ENCODE assay signal across 17 cellular contexts in the genomic region with DNA sequence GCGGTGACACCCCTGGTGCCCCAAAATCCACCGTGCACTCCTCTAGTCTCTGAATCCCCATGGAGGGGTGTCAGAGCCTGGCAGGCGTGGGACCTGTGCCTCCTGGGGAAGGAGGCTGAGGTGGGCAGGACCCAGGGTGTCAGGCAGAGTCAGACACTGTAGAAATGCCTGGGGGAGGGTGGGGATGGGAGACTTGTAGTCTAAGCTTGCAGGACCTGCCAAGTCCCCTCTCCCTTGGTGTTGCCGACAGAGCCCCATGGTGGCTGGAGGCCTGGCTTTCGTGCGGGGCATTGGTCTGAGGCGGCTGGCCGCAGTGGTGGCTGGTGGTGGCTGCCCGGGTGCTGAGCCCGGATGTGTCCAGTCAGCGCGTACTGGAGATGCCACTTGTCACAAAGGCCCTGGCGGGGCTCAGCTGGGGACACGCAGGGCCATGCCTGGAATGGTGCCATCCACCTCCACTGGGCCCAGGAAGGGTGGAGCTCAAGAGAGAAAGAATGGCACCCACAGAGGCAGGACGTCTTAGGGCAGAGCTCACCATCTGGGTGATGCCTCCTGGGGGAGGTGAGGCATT.
DNase-seq lines count a peak whose midpoint lies in the region; ATAC-seq, FAIRE-seq and TF ChIP-seq lines count a peak whose summit lies in the region.
"Had no signal": no experiment of that assay in that cellular context is flagged by ENCODE, and none has a peak within 500 bp of the region (broad histone marks: within the 10 kb centered on the region; RNA-seq: fewer than 3 reads in every experiment).

No MANE protein-coding gene starts in this region.

- no peak overlapping the region for H3K4me3 Mint-ChIP-seq in activated T-cell treated with anti-CD3 and anti-CD28 coated beads, Interleukin-2, amount 50 U/mL, for 4 hours
- H3K4me3 Mint-ChIP-seq: B cell; CD4-positive, alpha-beta T cell; HFFc6 had no signal

- no TSS peak for BruUV-seq in HepG2 (replicated peaks; lab: Mats Ljungman, UMichigan)

- no peak for TF ChIP-seq POLR2A in HepG2 (IDR thresholded peaks at IDR 0.05; ENCODE audit: insufficient read depth in 1 of 2, low read depth in 2 of 2, low read length in 2 of 2)
- no peak for TF ChIP-seq POLR2A in sigmoid colon (IDR thresholded peaks at IDR 0.05)
- TF ChIP-seq POLR2A in gastroesophageal sphincter (IDR thresholded peaks at IDR 0.05) = no peak

- no peak for TF ChIP-seq EP300 in HepG2 (IDR thresholded peaks at IDR 0.05; ENCODE audit: low read depth in 2 of 2, low read length in 2 of 2)
- no peak for TF ChIP-seq EP300 in HepG2 (CRISPR knock-in tag; IDR thresholded peaks at IDR 0.05; ENCODE audit: borderline replicate concordance)
- no peak for TF ChIP-seq EP300 in sigmoid colon (IDR thresholded peaks at IDR 0.05)
- TF ChIP-seq EP300 in gastroesophageal sphincter (IDR thresholded peaks at IDR 0.05) = no peak

- H4K20me1 ChIP-seq in HepG2 (ENCODE audit: insufficient read depth, low read length) = no peaks in the 10 kb centered on the region

- H3K4me3 ChIP-seq in HepG2 (replicated peaks in 1 of 3; ENCODE audit: insufficient read depth in 1 of 3, low read depth in 2 of 3, low read length in 3 of 3) (no peak overlapping the region; a peak in 1 of 6 replicates), sigmoid colon (no peak overlapping the region), upper lobe of right lung (no peak overlapping the region), gastroesophageal sphincter (no peak overlapping the region)
- H3K4me3 ChIP-seq: GM12878 had no signal

- no peak for FAIRE-seq in HepG2 (lab: Jason Lieb, UNC)
- FAIRE-seq: A204.1, GM12878, GM18507, HTR-8/SVneo had no signal

- H3K4me1 ChIP-seq in HepG2 (ENCODE audit: insufficient read depth, low read length) (peaks cover 36% of the 10 kb centered on the region), sigmoid colon (no peaks in the 10 kb centered on the region), upper lobe of right lung (no peaks in the 10 kb centered on the region), gastroesophageal sphincter (no peaks in the 10 kb centered on the region)

- H3K36me3 Mint-ChIP-seq in activated T-cell treated with anti-CD3 and anti-CD28 coated beads, Interleukin-2, amount 50 U/mL, for 4 hours (ENCODE audit: insufficient read depth) = no peaks in the 10 kb centered on the region

- H3K4me2 ChIP-seq in HepG2 (ENCODE audit: low read depth, low read length) = peak overlapping the region; percentile 63; the same call in 1 of the 2 replicates

- WGBS in HepG2 (ENCODE audit: low lambda C conversion rate) = 43% methylated on average over 1 of the region's 15 CpGs
- 88 to 92% methylated on average over 15 of the region's 15 CpGs for WGBS in sigmoid colon, 2 donors
- 60% methylated on average over 1 of the region's 15 CpGs; no CpG with 5 or more reads in 1 of the 2 donors for WGBS in gastroesophageal sphincter (ENCODE audit: low coverage in 1 of 2), 2 donors

- in situ Hi-C loops in HepG2 (cut with HindIII; ENCODE audit: extremely low pct_ligation_motif_present, low pct_unique_long_range_greater_than_20kb) = no loop called here

- no peak overlapping the region for H2AFZ ChIP-seq in HepG2 (ENCODE audit: low read length)

- H3K36me3 ChIP-seq in HepG2 (replicated peaks in 1 of 2; ENCODE audit: control insufficient read depth in 1 of 2, insufficient read depth in 2 of 2, low read length in 2 of 2) (no peaks in the 10 kb centered on the region), sigmoid colon (no peaks in the 10 kb centered on the region), upper lobe of right lung (no peaks in the 10 kb centered on the region), gastroesophageal sphincter (no peaks in the 10 kb centered on the region)

- no peaks in the 10 kb centered on the region for H3K4me1 Mint-ChIP-seq in activated T-cell treated with anti-CD3 and anti-CD28 coated beads, Interleukin-2, amount 50 U/mL, for 4 hours (ENCODE audit: low read depth)
- H3K4me1 Mint-ChIP-seq: B cell had no signal

- no peaks in the 10 kb centered on the region for H3K9me3 Mint-ChIP-seq in activated T-cell treated with anti-CD3 and anti-CD28 coated beads, Interleukin-2, amount 50 U/mL, for 4 hours
- H3K9me3 Mint-ChIP-seq: CD4-positive, alpha-beta T cell; HFFc6 had no signal

- intact Hi-C loops in HepG2 (cut with micrococcal nuclease; ENCODE audit: unreplicated experiment) (loop anchor here (10.0 kb wide), 1 partner anchor 525 kb away; no protein-coding TSS in a partner anchor), sigmoid colon (cut with DNase I) (no loop called here), upper lobe of right lung (cut with DNase I) (loop anchor here (10.0 kb wide), 1 partner anchor 385 kb away; no protein-coding TSS in a partner anchor)

- no peak for ATAC-seq in activated T-cell treated with anti-CD3 and anti-CD28 coated beads, Interleukin-2, amount 50 U/mL, for 4 hours
- ATAC-seq in HepG2 (no peak), upper lobe of right lung (no peak), gastroesophageal sphincter (no peak)
- ATAC-seq: GM12878 had no signal

- peaks cover 4 to 14% of the 10 kb centered on the region in 2 experiments; a peak in 2 of 5 replicates for H3K27me3 ChIP-seq in HepG2 (ENCODE audit: control insufficient read depth in 1 of 2, insufficient read depth in 2 of 2, low read length in 2 of 2)
- no peaks in the 10 kb centered on the region for H3K27me3 ChIP-seq in sigmoid colon
- H3K27me3 ChIP-seq in upper lobe of right lung = no peaks in the 10 kb centered on the region
- peaks cover 40% of the 10 kb centered on the region for H3K27me3 ChIP-seq in gastroesophageal sphincter

- H3K9ac ChIP-seq in HepG2 (ENCODE audit: insufficient read depth, low read depth, low read length) = no peak overlapping the region

- no peak for TF ChIP-seq CTCF in HepG2 (CRISPR knock-in tag; IDR thresholded peaks at IDR 0.05)
- TF ChIP-seq CTCF in sigmoid colon (IDR thresholded peaks at IDR 0.05) = no peak
- TF ChIP-seq CTCF in upper lobe of right lung (IDR thresholded peaks at IDR 0.05) = no peak
- TF ChIP-seq CTCF in gastroesophageal sphincter (IDR thresholded peaks at IDR 0.05) = no peak

- peak; percentile 3 for DNase-seq in activated T-cell treated with anti-CD3 and anti-CD28 coated beads, Interleukin-2, amount 50 U/mL, for 4 hours
- DNase-seq in activated T-cell treated with anti-CD3 and anti-CD28 coated beads, Interleukin-2, amount 50 U/mL, for 48 hours = no peak
- DNase-seq in HepG2 (ENCODE audit: low spot score) = no peak
- peak; percentile 56 for DNase-seq in sigmoid colon
- DNase-seq in upper lobe of right lung = peak; percentile 58
- DNase-seq in activated naive CD4-positive, alpha-beta T cell treated with anti-CD3 and anti-CD28 coated beads, Interleukin-2, amount 50 U/mL, for 16 hours = no peak
- DNase-seq: C1 segment of cervical spinal cord, Calu3, DMS79 had no signal

- no peak for TF ChIP-seq RAD21 in HepG2 (CRISPR knock-in tag; IDR thresholded peaks at IDR 0.05)

- H3K9me3 ChIP-seq in HepG2 (ENCODE audit: low read length) (no peaks in the 10 kb centered on the region), sigmoid colon (no peaks in the 10 kb centered on the region), upper lobe of right lung (no peaks in the 10 kb centered on the region), gastroesophageal sphincter (no peaks in the 10 kb centered on the region)

- CTCF ChIA-PET in HepG2 (lab: Yijun Ruan, JAX; ENCODE audit: low intra/inter-chr PET ratio, low total read pairs) = no interaction called here

- H3K27me3 Mint-ChIP-seq in activated T-cell treated with anti-CD3 and anti-CD28 coated beads, Interleukin-2, amount 50 U/mL, for 4 hours (ENCODE audit: low read depth) = no peaks in the 10 kb centered on the region
- H3K27me3 Mint-ChIP-seq: CD4-positive, alpha-beta T cell had no signal

- no peaks in the 10 kb centered on the region for H3K79me2 ChIP-seq in HepG2 (ENCODE audit: insufficient read depth, low read length)

- POLR2A ChIA-PET in HepG2 (lab: Yijun Ruan, JAX) = no interaction called here

- H3K27ac ChIP-seq in HepG2 (ENCODE audit: extremely low read length, insufficient read depth, low read length) (no peak overlapping the region), sigmoid colon (no peak overlapping the region), upper lobe of right lung (no peak overlapping the region), gastroesophageal sphincter (no peak overlapping the region)

TF ChIP-seq in HepG2, 621 proteins besides CTCF, POLR2A, EP300 and RAD21 (continues in another document):
- no peak for TF ChIP-seq ETV5 (CRISPR knock-in tag; IDR thresholded peaks at IDR 0.05; ENCODE audit: borderline replicate concordance)
- TF ChIP-seq ZNF33B (CRISPR knock-in tag; IDR thresholded peaks at IDR 0.05) = no peak
- no peak for TF ChIP-seq NFE2L1 (CRISPR knock-in tag; IDR thresholded peaks at IDR 0.05; ENCODE audit: borderline replicate concordance)
- TF ChIP-seq AGO1 (IDR thresholded peaks at IDR 0.05; ENCODE audit: low read depth, low read length, poor library complexity, severe bottlenecking) = no peak
- TF ChIP-seq, protein P1, sequence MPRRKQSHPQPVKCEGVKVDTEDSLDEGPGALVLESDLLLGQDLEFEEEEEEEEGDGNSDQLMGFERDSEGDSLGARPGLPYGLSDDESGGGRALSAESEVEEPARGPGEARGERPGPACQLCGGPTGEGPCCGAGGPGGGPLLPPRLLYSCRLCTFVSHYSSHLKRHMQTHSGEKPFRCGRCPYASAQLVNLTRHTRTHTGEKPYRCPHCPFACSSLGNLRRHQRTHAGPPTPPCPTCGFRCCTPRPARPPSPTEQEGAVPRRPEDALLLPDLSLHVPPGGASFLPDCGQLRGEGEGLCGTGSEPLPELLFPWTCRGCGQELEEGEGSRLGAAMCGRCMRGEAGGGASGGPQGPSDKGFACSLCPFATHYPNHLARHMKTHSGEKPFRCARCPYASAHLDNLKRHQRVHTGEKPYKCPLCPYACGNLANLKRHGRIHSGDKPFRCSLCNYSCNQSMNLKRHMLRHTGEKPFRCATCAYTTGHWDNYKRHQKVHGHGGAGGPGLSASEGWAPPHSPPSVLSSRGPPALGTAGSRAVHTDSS (CRISPR knock-in tag; conservative IDR thresholded peaks at IDR 0.05) = no peak
- TF ChIP-seq CHD4 (IDR thresholded peaks at IDR 0.05; ENCODE audit: borderline replicate concordance, low read length) = no peak
- no peak for TF ChIP-seq TBP (CRISPR knock-in tag; IDR thresholded peaks at IDR 0.05)
- no peak for TF ChIP-seq PPARG (CRISPR knock-in tag; conservative IDR thresholded peaks at IDR 0.05)
- TF ChIP-seq ARHGAP35 (CRISPR knock-in tag; IDR thresholded peaks at IDR 0.05; ENCODE audit: borderline replicate concordance) = no peak
- TF ChIP-seq MAF1 (CRISPR knock-in tag; IDR thresholded peaks at IDR 0.05; ENCODE audit: borderline replicate concordance) = no peak
- TF ChIP-seq, protein P2, sequence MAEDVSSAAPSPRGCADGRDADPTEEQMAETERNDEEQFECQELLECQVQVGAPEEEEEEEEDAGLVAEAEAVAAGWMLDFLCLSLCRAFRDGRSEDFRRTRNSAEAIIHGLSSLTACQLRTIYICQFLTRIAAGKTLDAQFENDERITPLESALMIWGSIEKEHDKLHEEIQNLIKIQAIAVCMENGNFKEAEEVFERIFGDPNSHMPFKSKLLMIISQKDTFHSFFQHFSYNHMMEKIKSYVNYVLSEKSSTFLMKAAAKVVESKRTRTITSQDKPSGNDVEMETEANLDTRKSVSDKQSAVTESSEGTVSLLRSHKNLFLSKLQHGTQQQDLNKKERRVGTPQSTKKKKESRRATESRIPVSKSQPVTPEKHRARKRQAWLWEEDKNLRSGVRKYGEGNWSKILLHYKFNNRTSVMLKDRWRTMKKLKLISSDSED (CRISPR knock-in tag; IDR thresholded peaks at IDR 0.05) = no peak

Comparison
In these comparisons a context has a peak if more than half of its experiments do, and no peak if none do; other contexts are left out.
1. DNase-seq: peak in activated T-cell treated with anti-CD3 and anti-CD28 coated beads, Interleukin-2, amount 50 U/mL, for 4 hours (single experiment), sigmoid colon (single experiment) and upper lobe of right lung (single experiment); none in activated T-cell treated with anti-CD3 and anti-CD28 coated beads, Interleukin-2, amount 50 U/mL, for 48 hours (0 of 2), HepG2 (single experiment) and activated naive CD4-positive, alpha-beta T cell treated with anti-CD3 and anti-CD28 coated beads, Interleukin-2, amount 50 U/mL, for 16 hours (single experiment).